In genomic region chr11:65651589-65652510, GRCh38 we compare ENCODE assay signal across 8 cellular contexts. TPM values are rescaled to one million over a fixed set of nuclear protein-coding genes. Genes with fewer than 3 reads are reported as not detected.
A peak's percentile ranks its signal among the peaks of the same experiment; 100 is the strongest.
DNase-seq lines count a peak whose midpoint lies in the region; ATAC-seq, FAIRE-seq and TF ChIP-seq lines count a peak whose summit lies in the region.

No MANE protein-coding gene starts in this region.

- H3K4me3 ChIP-seq in adrenal gland (peak overlapping the region in 2 of 4 donors; percentile 24 to 50), iPS-15b (ENCODE audit: low read depth, low read length) (peak overlapping the region; percentile 75), small intestine (ENCODE audit: low read depth in 1 of 2, low read length in 2 of 2) (peak overlapping the region in 1 of 2 donors; percentile 51)

- H3K9ac ChIP-seq in iPS-15b (ENCODE audit: low read depth, low read length) = peak overlapping the region; percentile 76

- intact Hi-C loops in adrenal gland (cut with DNase I) = no loop called here

- peaks cover 0 to 58% of the 10 kb centered on the region in 2 donors for H3K36me3 ChIP-seq in adrenal gland (replicated peaks in 1 of 2)
- H3K36me3 ChIP-seq in iPS-15b (ENCODE audit: control insufficient read depth, insufficient read depth, low read length) = peaks cover 39% of the 10 kb centered on the region
- H3K36me3 ChIP-seq in small intestine (ENCODE audit: control insufficient read depth in 2 of 2, insufficient read depth in 2 of 2, low read length in 2 of 2) = peaks cover 3 to 4% of the 10 kb centered on the region in 2 donors

- DNase-seq in DMS53 treated with DMSO at 0.1 percent for 48 hours (lab: John Stamatoyannopoulos, UW; ENCODE audit: unreplicated experiment) (peak; percentile 51), HUDEP-2 (lab: John Stamatoyannopoulos, UW; ENCODE audit: unreplicated experiment in 76 of 76) (peak in 58 of 76 experiments; percentile 4 to 65 (median 41)), adrenal gland (peak; percentile 43 to 82 (median 69)), small intestine (peak; percentile 84), putamen (ENCODE audit: low spot score) (no peak)
- DNase-seq in activated CD4-positive, alpha-beta T cell treated with anti-CD3 and anti-CD28 coated beads for 48 hours = no peak

- TF ChIP-seq POLR2A in adrenal gland (IDR thresholded peaks at IDR 0.05) = no peak

- no peak for TF ChIP-seq CTCF in adrenal gland (IDR thresholded peaks at IDR 0.05)

- H3K27me3 ChIP-seq in adrenal gland = no peaks in the 10 kb centered on the region
- no peaks in the 10 kb centered on the region for H3K27me3 ChIP-seq in iPS-15b (ENCODE audit: control insufficient read depth, insufficient read depth, low read length)
- H3K27me3 ChIP-seq in small intestine (ENCODE audit: control insufficient read depth in 2 of 2, insufficient read depth in 2 of 2, low read length in 2 of 2) = no peaks in the 10 kb centered on the region

- FAIRE-seq in small intestine (lab: Jason Lieb, UNC) = no peak

- H3K27ac ChIP-seq in adrenal gland = peak overlapping the region; percentile 50 to 97 (median 96)
- H3K27ac ChIP-seq in small intestine (ENCODE audit: low read depth in 1 of 2, low read length in 1 of 2) = peak overlapping the region; percentile 85 to 97

- H3K4me1 ChIP-seq in adrenal gland (replicated peaks in 1 of 2) (peaks cover 13 to 39% of the 10 kb centered on the region in 2 donors), iPS-15b (ENCODE audit: control insufficient read depth, insufficient read depth, low read length) (peaks cover 10% of the 10 kb centered on the region), small intestine (ENCODE audit: control insufficient read depth in 2 of 2, insufficient read depth in 1 of 2, low read depth in 1 of 2, low read length in 1 of 2) (peaks cover 5 to 7% of the 10 kb centered on the region in 2 donors)

- ATAC-seq in HG03175 (IDR thresholded peaks at IDR 0.05; ENCODE audit: unreplicated experiment) = no peak

- 15 to 19% (median 17%) methylated on average over 24 to 28 of the region's 28 CpGs for WGBS in adrenal gland, 4 donors
- 16 to 27% (median 19%) methylated on average over 19 to 28 of the region's 28 CpGs for WGBS in small intestine, 3 donors

- H3K9me3 ChIP-seq in adrenal gland (replicated peaks in 1 of 3) = no peaks in the 10 kb centered on the region
- no peaks in the 10 kb centered on the region for H3K9me3 ChIP-seq in iPS-15b (ENCODE audit: control insufficient read depth, insufficient read depth, low read length)
- no peaks in the 10 kb centered on the region for H3K9me3 ChIP-seq in small intestine (ENCODE audit: control insufficient read depth, low read depth)

RNA-seq across cellular contexts. Expression of gene RELA, which starts 10.9 kb away (rescaled TPM):
- 10 to 100 TPM; 31.7 to 76.2 (median 69.6) TPM for total RNA-seq in adrenal gland
- polyA plus RNA-seq in adrenal gland = 10 to 100 TPM; 38.2 to 64.6 (median 46.7) TPM
- polyA plus RNA-seq in small intestine = 10 to 100 TPM; 32.2 to 40.5 (median 33.0) TPM

RNA-seq across cellular contexts. Expression of gene SIPA1, which starts 13.9 kb away (rescaled TPM):
- total RNA-seq in adrenal gland = 100 to 1,000 TPM in 1 of 8 donors, 10 to 100 TPM in 7; 51.3 to 108 (median 76.3) TPM
- 100 to 1,000 TPM in 2 of 3 donors, 1 to 10 TPM in 1; 8.7 to 377 (median 171) TPM for polyA plus RNA-seq in adrenal gland
- 10 to 100 TPM; 21.7 to 45.2 (median 41.1) TPM for polyA plus RNA-seq in small intestine

RNA-seq across cellular contexts. Expression of gene PCNX3, which starts 36.3 kb away (rescaled TPM):
- 10 to 100 TPM; 28.6 to 45.0 (median 41.9) TPM for total RNA-seq in adrenal gland
- 10 to 100 TPM in 2 of 3 donors, 1 to 10 TPM in 1; 9.0 to 29.9 (median 19.2) TPM for polyA plus RNA-seq in adrenal gland
- 10 to 100 TPM; 12.7 to 25.7 (median 18.6) TPM for polyA plus RNA-seq in small intestine

RNA-seq across cellular contexts. Expression of gene MAP3K11, which starts 37.8 kb away (rescaled TPM):
- total RNA-seq in adrenal gland = 10 to 100 TPM; 40.2 to 84.4 (median 57.8) TPM
- polyA plus RNA-seq in adrenal gland (100 to 1,000 TPM in 1 of 3 donors, 10 to 100 TPM in 2; 11.1 to 143 (median 85.2) TPM), small intestine (100 to 1,000 TPM in 2 of 3 donors, 10 to 100 TPM in 1; 66.4 to 180 (median 175) TPM)

RNA-seq across cellular contexts. Expression of gene KCNK7, which starts 56.2 kb away (rescaled TPM):
- total RNA-seq in adrenal gland = 1 to 10 TPM in 1 of 8 donors, under 1 TPM in 3, not detected in 4; 0.14 to 1.5 (median 0.40) TPM
- polyA plus RNA-seq in adrenal gland (10 to 100 TPM in 1 of 3 donors, 1 to 10 TPM in 1, not detected in 1; 2.4 to 12.5 TPM), small intestine (10 to 100 TPM in 1 of 3 donors, under 1 TPM in 1, not detected in 1; 0.84 to 31.1 TPM)

Comparison
In these comparisons a context has a peak if more than half of its experiments do, and no peak if none do; other contexts are left out.
1. DNase-seq: peak in DMS53 treated with DMSO at 0.1 percent for 48 hours (single experiment), HUDEP-2 (58 of 76), adrenal gland (7 of 7) and small intestine (single experiment); none in putamen (single experiment) and activated CD4-positive, alpha-beta T cell treated with anti-CD3 and anti-CD28 coated beads for 48 hours (single experiment).